ENCODE assay signal across 14 cellular contexts in genomic region chr9:93456022-93456421, GRCh38. TPM values are rescaled to one million over a fixed set of nuclear protein-coding genes. Genes with fewer than 3 reads are reported as not detected.
DNase-seq lines count a peak whose midpoint lies in the region; ATAC-seq and TF ChIP-seq lines count a peak whose summit lies in the region.
"Had no signal": no experiment of that assay in that cellular context is flagged by ENCODE, and none has a peak within 500 bp of the region (broad histone marks: within the 10 kb centered on the region; RNA-seq: fewer than 3 reads in every experiment).

No MANE protein-coding gene starts in this region.

- H3K9me2 ChIP-seq in DOHH2 (replicated peaks; ENCODE audit: control insufficient read depth, low read length), result no peaks in the 10 kb centered on the region
- H3K9me2 ChIP-seq: SK-N-SH had no signal

- H3K4me2 ChIP-seq in DOHH2 (ENCODE audit: low read length), result peak overlapping the region; percentile 47
- H3K4me2 ChIP-seq: SK-N-SH had no signal

- H3F3A ChIP-seq in DOHH2 (ENCODE audit: control insufficient read depth, insufficient read depth), result peaks cover 14% of the 10 kb centered on the region

- H3K27ac ChIP-seq in CD4-positive, CD25-positive, alpha-beta regulatory T cell (ENCODE audit: insufficient read depth, low read length, poor library complexity, severe bottlenecking), result peak overlapping the region; percentile 88
- H3K27ac ChIP-seq in DOHH2 (ENCODE audit: low read depth, low read length), result no peak overlapping the region
- H3K27ac ChIP-seq: VCaP had no signal

- peaks cover 96% of the 10 kb centered on the region for H3K79me2 ChIP-seq in DOHH2 (ENCODE audit: control insufficient read depth, low read length)

- H3K27me3 Mint-ChIP-seq in CD4-positive, CD25-positive, alpha-beta regulatory T cell, result no peaks in the 10 kb centered on the region
- no peaks in the 10 kb centered on the region for H3K27me3 Mint-ChIP-seq in activated T-helper 1 cell treated with anti-CD3 and anti-CD28 coated beads, Interleukin-12 subunit alpha, Interleukin-12 subunit beta, Interleukin-2, Interleukin-4 antibody, amounts not matched to agents 30 ng/mL and 10 ng/mL and 1 ng/mL, durations not matched to agents 14 hours and 24 hours and 36 hours (ENCODE audit: insufficient read depth)
- H3K27me3 Mint-ChIP-seq in naive thymus-derived CD8-positive, alpha-beta T cell, result no peaks in the 10 kb centered on the region

- no peak for DNase-seq in CD4-positive, CD25-positive, alpha-beta regulatory T cell
- DNase-seq in activated T-helper 1 cell treated with anti-CD3 and anti-CD28 coated beads, Interleukin-12 subunit alpha, Interleukin-12 subunit beta, Interleukin-2, Interleukin-4 antibody, amounts not matched to agents 30 ng/mL and 10 ng/mL and 1 ng/mL, durations not matched to agents 14 hours and 24 hours and 36 hours (ENCODE audit: low spot score), result no peak
- DNase-seq in naive thymus-derived CD8-positive, alpha-beta T cell, result no peak
- DNase-seq: glutamatergic neuron, H7, nephron progenitor cell, sigmoid colon, SK-N-SH had no signal

- peaks cover 56% of the 10 kb centered on the region for H3K4me1 ChIP-seq in CD4-positive, CD25-positive, alpha-beta regulatory T cell (ENCODE audit: control insufficient read depth, insufficient read depth, low read length, poor library complexity, severe bottlenecking)
- peaks cover 66% of the 10 kb centered on the region for H3K4me1 ChIP-seq in DOHH2 (ENCODE audit: control insufficient read depth, low read length)

- H3K27ac Mint-ChIP-seq in CD4-positive, CD25-positive, alpha-beta regulatory T cell, result peak overlapping the region; percentile 59 to 92 (median 92)
- no peak overlapping the region for H3K27ac Mint-ChIP-seq in activated T-helper 1 cell treated with anti-CD3 and anti-CD28 coated beads, Interleukin-12 subunit alpha, Interleukin-12 subunit beta, Interleukin-2, Interleukin-4 antibody, amounts not matched to agents 30 ng/mL and 10 ng/mL and 1 ng/mL, durations not matched to agents 14 hours and 24 hours and 36 hours
- H3K27ac Mint-ChIP-seq in naive thymus-derived CD8-positive, alpha-beta T cell, result peak overlapping the region in 6 of 10 donors; percentile 22 to 85 (median 56)
- H3K27ac Mint-ChIP-seq: nephron progenitor cell had no signal

- no peaks in the 10 kb centered on the region for H3K9me3 ChIP-seq in CD4-positive, CD25-positive, alpha-beta regulatory T cell (ENCODE audit: control insufficient read depth in 2 of 2, low read length in 2 of 2)
- no peaks in the 10 kb centered on the region for H3K9me3 ChIP-seq in DOHH2 (ENCODE audit: control insufficient read depth, insufficient read depth, low read length)
- H3K9me3 ChIP-seq: breast epithelium, sigmoid colon, SK-N-SH had no signal

- ATAC-seq in CD4-positive, CD25-positive, alpha-beta regulatory T cell (ENCODE audit: low read depth in 2 of 2), result no peak
- no peak for ATAC-seq in naive thymus-derived CD8-positive, alpha-beta T cell
- ATAC-seq in HG02759 (IDR thresholded peaks at IDR 0.05; ENCODE audit: unreplicated experiment), result no peak
- no peak for ATAC-seq in HG03432 (IDR thresholded peaks at IDR 0.05; ENCODE audit: unreplicated experiment)
- ATAC-seq in HG03469 (IDR thresholded peaks at IDR 0.05; ENCODE audit: unreplicated experiment), result no peak

- H3K36me3 Mint-ChIP-seq in CD4-positive, CD25-positive, alpha-beta regulatory T cell, result peaks cover 12% of the 10 kb centered on the region
- peaks cover 39% of the 10 kb centered on the region for H3K36me3 Mint-ChIP-seq in activated T-helper 1 cell treated with anti-CD3 and anti-CD28 coated beads, Interleukin-12 subunit alpha, Interleukin-12 subunit beta, Interleukin-2, Interleukin-4 antibody, amounts not matched to agents 30 ng/mL and 10 ng/mL and 1 ng/mL, durations not matched to agents 14 hours and 24 hours and 36 hours (ENCODE audit: low read depth)
- H3K36me3 Mint-ChIP-seq in naive thymus-derived CD8-positive, alpha-beta T cell, result peaks cover 0 to 10% (median 0%) of the 10 kb centered on the region in 3 donors

- POLR2A ChIA-PET in naive thymus-derived CD8-positive, alpha-beta T cell (lab: Charles Lee), result interaction anchor here (0.6 to 0.7 kb wide), 2 partner anchors 111 to 502 kb away, joined by 3 to 4 read pairs; no protein-coding TSS in a partner anchor

- H3K4me3 ChIP-seq in CD4-positive, CD25-positive, alpha-beta regulatory T cell (ENCODE audit: low read depth, low read length), result peak overlapping the region; percentile 66
- H3K4me3 ChIP-seq in DOHH2 (ENCODE audit: low read length), result peak overlapping the region; percentile 19
- H3K4me3 ChIP-seq: breast epithelium, sigmoid colon had no signal

- H3K4me3 Mint-ChIP-seq in CD4-positive, CD25-positive, alpha-beta regulatory T cell, result peak overlapping the region; percentile 61 to 80 (median 65)
- H3K4me3 Mint-ChIP-seq in activated T-helper 1 cell treated with anti-CD3 and anti-CD28 coated beads, Interleukin-12 subunit alpha, Interleukin-12 subunit beta, Interleukin-2, Interleukin-4 antibody, amounts not matched to agents 30 ng/mL and 10 ng/mL and 1 ng/mL, durations not matched to agents 14 hours and 24 hours and 36 hours, result peak overlapping the region; percentile 50
- peak overlapping the region in 3 of 10 donors; percentile 30 to 42 (median 30) for H3K4me3 Mint-ChIP-seq in naive thymus-derived CD8-positive, alpha-beta T cell
- H3K4me3 Mint-ChIP-seq: nephron progenitor cell had no signal

- H3K9me3 Mint-ChIP-seq in CD4-positive, CD25-positive, alpha-beta regulatory T cell, result no peaks in the 10 kb centered on the region
- no peaks in the 10 kb centered on the region for H3K9me3 Mint-ChIP-seq in activated T-helper 1 cell treated with anti-CD3 and anti-CD28 coated beads, Interleukin-12 subunit alpha, Interleukin-12 subunit beta, Interleukin-2, Interleukin-4 antibody, amounts not matched to agents 30 ng/mL and 10 ng/mL and 1 ng/mL, durations not matched to agents 14 hours and 24 hours and 36 hours
- H3K9me3 Mint-ChIP-seq in naive thymus-derived CD8-positive, alpha-beta T cell, result no peaks in the 10 kb centered on the region
- H3K9me3 Mint-ChIP-seq: nephron progenitor cell had no signal

- peaks cover 2% of the 10 kb centered on the region for H3K36me3 ChIP-seq in CD4-positive, CD25-positive, alpha-beta regulatory T cell (ENCODE audit: control insufficient read depth, insufficient read depth, low read length)
- H3K36me3 ChIP-seq in DOHH2 (ENCODE audit: control insufficient read depth, low read length), result peaks cover 76% of the 10 kb centered on the region
- H3K36me3 ChIP-seq: breast epithelium, sigmoid colon had no signal

- H4K20me1 ChIP-seq in DOHH2 (ENCODE audit: control insufficient read depth, insufficient read depth, low read depth, low read length), result peaks cover 25% of the 10 kb centered on the region

- TF ChIP-seq CTCF in DOHH2 (IDR thresholded peaks at IDR 0.05; ENCODE audit: low read depth, low read length, poor library complexity, severe bottlenecking), result no peak

- peaks cover 42 to 78% (median 67%) of the 10 kb centered on the region in 4 donors for H3K4me1 Mint-ChIP-seq in CD4-positive, CD25-positive, alpha-beta regulatory T cell
- peaks cover 68% of the 10 kb centered on the region for H3K4me1 Mint-ChIP-seq in activated T-helper 1 cell treated with anti-CD3 and anti-CD28 coated beads, Interleukin-12 subunit alpha, Interleukin-12 subunit beta, Interleukin-2, Interleukin-4 antibody, amounts not matched to agents 30 ng/mL and 10 ng/mL and 1 ng/mL, durations not matched to agents 14 hours and 24 hours and 36 hours (ENCODE audit: low read depth)
- peaks cover 42 to 80% (median 69%) of the 10 kb centered on the region in 4 donors for H3K4me1 Mint-ChIP-seq in naive thymus-derived CD8-positive, alpha-beta T cell

- intact Hi-C loops in activated T-helper 1 cell treated with anti-CD3 and anti-CD28 coated beads, Interleukin-12 subunit alpha, Interleukin-12 subunit beta, Interleukin-2, Interleukin-4 antibody, amounts not matched to agents 30 ng/mL and 10 ng/mL and 1 ng/mL, durations not matched to agents 14 hours and 24 hours and 36 hours (cut with micrococcal nuclease), result no loop called here

- H3K27me3 ChIP-seq in CD4-positive, CD25-positive, alpha-beta regulatory T cell (ENCODE audit: control insufficient read depth, insufficient read depth, low read length), result no peaks in the 10 kb centered on the region
- H3K27me3 ChIP-seq in DOHH2 (ENCODE audit: control insufficient read depth, low read length), result no peaks in the 10 kb centered on the region
- H3K27me3 ChIP-seq: breast epithelium, sigmoid colon had no signal

RNA-seq across cellular contexts. Expression of gene FAM120AOS, which starts 2.6 kb away (rescaled TPM):
- 45.7 TPM for total RNA-seq in CD4-positive, CD25-positive, alpha-beta regulatory T cell
- polyA plus RNA-seq in CD4-positive, CD25-positive, alpha-beta regulatory T cell, result 10 to 100 TPM; 50.2 to 64.3 (median 56.5) TPM
- 31.2 and 38.8 TPM in 2 replicates for total RNA-seq in activated T-helper 1 cell treated with anti-CD3 and anti-CD28 coated beads, Interleukin-12 subunit alpha, Interleukin-12 subunit beta, Interleukin-2, Interleukin-4 antibody, amounts not matched to agents 30 ng/mL and 10 ng/mL and 1 ng/mL, durations not matched to agents 14 hours and 24 hours and 36 hours
- 10 to 100 TPM; 49.7 to 54.6 TPM for total RNA-seq in naive thymus-derived CD8-positive, alpha-beta T cell
- 10 to 100 TPM; 49.3 to 59.7 (median 55.7) TPM for polyA plus RNA-seq in naive thymus-derived CD8-positive, alpha-beta T cell

RNA-seq across cellular contexts. Expression of gene FAM120A, which starts 4.5 kb away (rescaled TPM):
- 95.7 TPM for total RNA-seq in CD4-positive, CD25-positive, alpha-beta regulatory T cell
- polyA plus RNA-seq in CD4-positive, CD25-positive, alpha-beta regulatory T cell, result 10 to 100 TPM; 11.3 to 14.3 (median 12.1) TPM
- 145 and 147 TPM in 2 replicates for total RNA-seq in activated T-helper 1 cell treated with anti-CD3 and anti-CD28 coated beads, Interleukin-12 subunit alpha, Interleukin-12 subunit beta, Interleukin-2, Interleukin-4 antibody, amounts not matched to agents 30 ng/mL and 10 ng/mL and 1 ng/mL, durations not matched to agents 14 hours and 24 hours and 36 hours
- total RNA-seq in naive thymus-derived CD8-positive, alpha-beta T cell, result 10 to 100 TPM; 82.2 to 85.4 TPM
- polyA plus RNA-seq in naive thymus-derived CD8-positive, alpha-beta T cell, result 10 to 100 TPM in 1 of 3 donors, 1 to 10 TPM in 2; 7.8 to 10.7 (median 10.0) TPM
